In genomic region chr17:4057731-4058130, GRCh38 we compare ENCODE assay signal across 29 cellular contexts.
"Had no signal": no experiment of that assay in that cellular context is flagged by ENCODE, and none has a peak within 500 bp of the region (broad histone marks: within the 10 kb centered on the region; RNA-seq: fewer than 3 reads in every experiment).

No MANE protein-coding gene starts in this region.

- H3K9me3 ChIP-seq: neutrophil, psoas muscle, right lobe of liver, sigmoid colon, stomach, thoracic aorta, thyroid gland, tibial nerve, upper lobe of left lung, vagina had no signal

- H3K27me3 Mint-ChIP-seq: naive thymus-derived CD8-positive, alpha-beta T cell; natural killer cell treated with Interleukin-12 subunit alpha and Interleukin-12 subunit beta and Interleukin-15 and Interleukin-18, amount 100 ng/mL, for 72 hours; progenitor cell of endocrine pancreas; stimulated activated naive B cell treated with anti-CD40 and anti-IgM and Interleukin-4, amounts not matched to agents 10 μg/mL and 1 μg/mL and 100 μg/mL, for 72 hours; stimulated activated naive CD8-positive, alpha-beta T cell treated with anti-CD3 and anti-CD28 coated beads, Interleukin-15, Interleukin-2, amounts not matched to agents 100 ng/mL and 50 ng/mL, for 24 hours had no signal

- ATAC-seq: naive thymus-derived CD8-positive, alpha-beta T cell; natural killer cell treated with Interleukin-12 subunit alpha and Interleukin-12 subunit beta and Interleukin-15 and Interleukin-18, amount 100 ng/mL, for 72 hours; psoas muscle; right cardiac atrium; right lobe of liver; stimulated activated effector memory CD8-positive, alpha-beta T cell treated with anti-CD3 and anti-CD28 coated beads, Interleukin-12 subunit alpha, Interleukin-12 subunit beta, amount 100 ng/mL, for 72 hours; stimulated activated naive B cell treated with anti-CD40 and anti-IgM and Interleukin-4, amounts not matched to agents 10 μg/mL and 1 μg/mL and 100 μg/mL, for 72 hours had no signal

- H3K27ac ChIP-seq: neutrophil, parathyroid adenoma, psoas muscle, right lobe of liver, sigmoid colon, stomach, thoracic aorta, thyroid gland, tibial nerve, upper lobe of left lung, vagina had no signal

- H3K27ac Mint-ChIP-seq: natural killer cell treated with Interleukin-12 subunit alpha and Interleukin-12 subunit beta and Interleukin-15 and Interleukin-18, amount 100 ng/mL, for 72 hours; nephron progenitor cell; progenitor cell of endocrine pancreas; stimulated activated effector memory CD8-positive, alpha-beta T cell treated with anti-CD3 and anti-CD28 coated beads, Interleukin-12 subunit alpha, Interleukin-12 subunit beta, amount 100 ng/mL, for 72 hours; stimulated activated naive B cell treated with anti-CD40 and anti-IgM and Interleukin-4, amounts not matched to agents 10 μg/mL and 1 μg/mL and 100 μg/mL, for 72 hours; stimulated activated naive CD8-positive, alpha-beta T cell treated with anti-CD3 and anti-CD28 coated beads, Interleukin-15, Interleukin-2, amounts not matched to agents 100 ng/mL and 50 ng/mL, for 24 hours had no signal

- DNase-seq: naive thymus-derived CD8-positive, alpha-beta T cell; nephron progenitor cell; nucleus accumbens; posterior cingulate gyrus; psoas muscle; right cardiac atrium; right lobe of liver; sigmoid colon; small intestine; stimulated activated CD4-positive, alpha-beta T cell treated with anti-CD3 and anti-CD28 coated beads, Interleukin-15, amount 100 ng/mL, for 24 hours; stimulated activated CD4-positive, alpha-beta T cell treated with anti-CD3 and anti-CD28 coated beads, Interleukin-2, amount 100 ng/mL, for 24 hours; stimulated activated CD4-positive, alpha-beta T cell treated with anti-CD3 and anti-CD28 coated beads, Interleukin-2, amount 100 ng/mL, for 48 hours; stimulated activated CD4-positive, alpha-beta T cell treated with anti-CD3 and anti-CD28 coated beads, Interleukin-4, amount 100 ng/mL, for 24 hours; stimulated activated naive B cell treated with anti-CD40 and anti-IgM and Interleukin-4, amounts not matched to agents 10 μg/mL and 1 μg/mL and 100 μg/mL, for 72 hours; stimulated activated naive CD4-positive, alpha-beta T cell treated with Interleukin-2 at 50 U/mL for 16 hours; stomach; thyroid gland; trophoblast cell had no signal

- H3K4me3 Mint-ChIP-seq: naive thymus-derived CD8-positive, alpha-beta T cell; natural killer cell treated with Interleukin-12 subunit alpha and Interleukin-12 subunit beta and Interleukin-15 and Interleukin-18, amount 100 ng/mL, for 72 hours; nephron progenitor cell; neural crest cell; stimulated activated effector memory CD8-positive, alpha-beta T cell treated with anti-CD3 and anti-CD28 coated beads, Interleukin-12 subunit alpha, Interleukin-12 subunit beta, amount 100 ng/mL, for 72 hours; stimulated activated naive B cell treated with anti-CD40 and anti-IgM and Interleukin-4, amounts not matched to agents 10 μg/mL and 1 μg/mL and 100 μg/mL, for 72 hours; stimulated activated naive CD8-positive, alpha-beta T cell treated with anti-CD3 and anti-CD28 coated beads, Interleukin-15, Interleukin-2, amounts not matched to agents 100 ng/mL and 50 ng/mL, for 24 hours had no signal

- H3K9me3 Mint-ChIP-seq: naive thymus-derived CD8-positive, alpha-beta T cell; natural killer cell treated with Interleukin-12 subunit alpha and Interleukin-12 subunit beta and Interleukin-15 and Interleukin-18, amount 100 ng/mL, for 72 hours; nephron progenitor cell; neural crest cell; stimulated activated effector memory CD8-positive, alpha-beta T cell treated with anti-CD3 and anti-CD28 coated beads, Interleukin-12 subunit alpha, Interleukin-12 subunit beta, amount 100 ng/mL, for 72 hours; stimulated activated naive B cell treated with anti-CD40 and anti-IgM and Interleukin-4, amounts not matched to agents 10 μg/mL and 1 μg/mL and 100 μg/mL, for 72 hours; stimulated activated naive CD8-positive, alpha-beta T cell treated with anti-CD3 and anti-CD28 coated beads, Interleukin-15, Interleukin-2, amounts not matched to agents 100 ng/mL and 50 ng/mL, for 24 hours had no signal

- H3K9ac ChIP-seq: parathyroid adenoma had no signal

- H3K27me3 ChIP-seq: neutrophil, right lobe of liver, sigmoid colon, stomach, thyroid gland, tibial nerve, upper lobe of left lung, vagina had no signal

- H3K4me1 ChIP-seq: parathyroid adenoma, psoas muscle, right lobe of liver, sigmoid colon, stomach, thyroid gland, tibial nerve, upper lobe of left lung, vagina had no signal

- H3K4me1 Mint-ChIP-seq: neural crest cell had no signal

- H2AFZ ChIP-seq: parathyroid adenoma had no signal

- H3K4me3 ChIP-seq: psoas muscle, right lobe of liver, sigmoid colon, stomach, thoracic aorta, thyroid gland, tibial nerve, upper lobe of left lung, vagina had no signal
